9 cellular contexts compared by ENCODE assay signal in genomic region chr9:114155967-114156294, GRCh38. TPM values are rescaled to one million over a fixed set of nuclear protein-coding genes. Genes with fewer than 3 reads are reported as not detected.
DNase-seq lines count a peak whose midpoint lies in the region; ATAC-seq and TF ChIP-seq lines count a peak whose summit lies in the region.
"Had no signal": no experiment of that assay in that cellular context is flagged by ENCODE, and none has a peak within 500 bp of the region (broad histone marks: within the 10 kb centered on the region; RNA-seq: fewer than 3 reads in every experiment).

No MANE protein-coding gene starts in this region.

- H3K4me1 ChIP-seq in Caco-2 (peaks cover 11% of the 10 kb centered on the region), fibroblast of lung (ENCODE audit: control insufficient read depth, extremely low read depth, insufficient read depth, low read length) (peaks cover 11% of the 10 kb centered on the region), prostate gland (replicated peaks) (no peaks in the 10 kb centered on the region)

- H3K27me3 Mint-ChIP-seq in Caco-2 (ENCODE audit: insufficient read depth, unreplicated experiment), result no peaks in the 10 kb centered on the region
- peaks cover 30 to 52% of the 10 kb centered on the region in 2 donors for H3K27me3 Mint-ChIP-seq in T-cell

- H3K9ac ChIP-seq in fibroblast of lung (ENCODE audit: insufficient read depth, low read length), result no peak overlapping the region

- H3K36me3 ChIP-seq in Caco-2 (ENCODE audit: control insufficient read depth, insufficient read depth, low read length) (no peaks in the 10 kb centered on the region), fibroblast of lung (ENCODE audit: control insufficient read depth, insufficient read depth, low read length) (no peaks in the 10 kb centered on the region), prostate gland (no peaks in the 10 kb centered on the region)
- H3K36me3 ChIP-seq: neutrophil had no signal

- peak in 3 of 4 experiments; percentile 10 to 19 (median 11) for ATAC-seq in T-cell (replicated peaks in 1 of 4)
- ATAC-seq in GM18907 (IDR thresholded peaks at IDR 0.05; ENCODE audit: unreplicated experiment), result no peak

- H3K4me2 ChIP-seq in fibroblast of lung (ENCODE audit: extremely low read depth, insufficient read depth, low read length), result peak overlapping the region; percentile 88

- H3K4me3 Mint-ChIP-seq in Caco-2 (ENCODE audit: unreplicated experiment), result peak overlapping the region; percentile 78
- H3K4me3 Mint-ChIP-seq in T-cell, result peak overlapping the region in 2 of 3 donors; percentile 82 to 85

- no peaks in the 10 kb centered on the region for H3K79me2 ChIP-seq in fibroblast of lung (ENCODE audit: control insufficient read depth, insufficient read depth, low read length)

- H3K9me3 ChIP-seq in Caco-2 (no peaks in the 10 kb centered on the region), fibroblast of lung (ENCODE audit: control insufficient read depth, insufficient read depth, low read depth, low read length) (no peaks in the 10 kb centered on the region), prostate gland (no peaks in the 10 kb centered on the region)
- H3K9me3 ChIP-seq: neutrophil had no signal

- peaks cover 13% of the 10 kb centered on the region for H3K4me1 Mint-ChIP-seq in Caco-2 (ENCODE audit: low read depth, unreplicated experiment)
- peaks cover 18 to 25% (median 19%) of the 10 kb centered on the region in 3 donors for H3K4me1 Mint-ChIP-seq in T-cell

- no peaks in the 10 kb centered on the region for H4K20me1 ChIP-seq in fibroblast of lung (ENCODE audit: control insufficient read depth, extremely low read depth, insufficient read depth, low read length)

- H3K4me3 ChIP-seq in Caco-2 (ENCODE audit: low read depth, low read length) (peak overlapping the region; percentile 81), fibroblast of lung (replicated peaks in 1 of 4; ENCODE audit: control extremely low read depth in 1 of 4, insufficient read depth in 1 of 4, low read depth in 3 of 4, low read length in 4 of 4) (peak overlapping the region; percentile 45 to 70 (median 56)), prostate gland (peak overlapping the region; percentile 49 to 50)

- no peak overlapping the region for H2AFZ ChIP-seq in fibroblast of lung (ENCODE audit: low read length)

- no TSS peak for BruUV-seq in Caco-2 (replicated peaks; lab: Mats Ljungman, UMichigan)

- H3K27me3 ChIP-seq in Caco-2 (replicated peaks; ENCODE audit: control insufficient read depth, insufficient read depth, low read length) (no peaks in the 10 kb centered on the region), fibroblast of lung (ENCODE audit: control insufficient read depth, insufficient read depth, low read length) (peaks cover 10% of the 10 kb centered on the region), prostate gland (replicated peaks; ENCODE audit: insufficient read depth) (no peaks in the 10 kb centered on the region)

- POLR2A ChIA-PET in Caco-2 (lab: Charles Lee), result no interaction called here
- POLR2A ChIA-PET in T-cell (lab: Charles Lee), result no interaction called here
- POLR2A ChIA-PET in GM10248 (lab: Yijun Ruan, JAX), result no interaction called here

- H3K27ac Mint-ChIP-seq in Caco-2 (ENCODE audit: unreplicated experiment) (peak overlapping the region; percentile 82), T-cell (no peak overlapping the region)

- no peaks in the 10 kb centered on the region for H3K9me3 Mint-ChIP-seq in Caco-2 (ENCODE audit: unreplicated experiment)
- no peaks in the 10 kb centered on the region for H3K9me3 Mint-ChIP-seq in T-cell

- no peak for TF ChIP-seq POLR2A in prostate gland (IDR thresholded peaks at IDR 0.05)

- DNase-seq in Caco-2 (peak in 1 of 2 experiments; percentile 29), T-cell (no peak), fibroblast of lung (ENCODE audit: low read depth in 2 of 2) (no peak), prostate gland (ENCODE audit: low spot score) (no peak), OCI-M2 (lab: John Stamatoyannopoulos, UW; ENCODE audit: unreplicated experiment) (no peak), NCI-H2171 (lab: John Stamatoyannopoulos, UW) (no peak), GM10248 (ENCODE audit: extremely low spot score) (no peak)

- TF ChIP-seq CTCF in Caco-2 (IDR thresholded peaks at IDR 0.05; ENCODE audit: insufficient read depth in 1 of 2, low read depth in 1 of 2, low read length in 1 of 2, severe bottlenecking in 1 of 2, unreplicated experiment in 1 of 2) (no peak), fibroblast of lung (conservative IDR thresholded peaks at IDR 0.05 in 1 of 2, IDR thresholded peaks at IDR 0.05 in 1 of 2; ENCODE audit: low read depth in 1 of 2, low read length in 2 of 2) (no peak), prostate gland (IDR thresholded peaks at IDR 0.05) (no peak), GM10248 (IDR thresholded peaks at IDR 0.05; ENCODE audit: control extremely low read depth, extremely low read depth, low read depth, missing control alignments) (no peak)

- CTCF ChIA-PET in Caco-2 (lab: Charles Lee), result interaction anchor here (1.2 to 4.1 kb wide), 3 partner anchors 21 to 73 kb away, joined by 3 to 76 read pairs (median 4); no protein-coding TSS in a partner anchor
- CTCF ChIA-PET in T-cell (lab: Charles Lee), result interaction anchor here in 1 of 2 donors (0.7 to 0.8 kb wide), 2 partner anchors 135 to 1200 kb away, joined by 3 read pairs; no protein-coding TSS in a partner anchor
- CTCF ChIA-PET in GM10248 (lab: Yijun Ruan, JAX), result interaction anchor here (1.3 to 2.5 kb wide), 8 partner anchors 8 to 135 kb away, joined by 4 to 24 read pairs (median 5); no protein-coding TSS in a partner anchor

- peaks cover 12% of the 10 kb centered on the region for H3K36me3 Mint-ChIP-seq in Caco-2 (ENCODE audit: insufficient read depth, unreplicated experiment)
- no peaks in the 10 kb centered on the region for H3K36me3 Mint-ChIP-seq in T-cell

- 0% methylated on average over 14 of the region's 41 CpGs for WGBS in prostate gland

- intact Hi-C loops in Caco-2 (cut with micrococcal nuclease; ENCODE audit: unreplicated experiment), result loop anchor here (1.0 kb wide), 4 partner anchors 45 to 135 kb away; no protein-coding TSS in a partner anchor
- intact Hi-C loops in prostate gland (cut with DNase I), result loop anchor here (5.0 kb wide), 2 partner anchors 74 to 106 kb away; no protein-coding TSS in a partner anchor

- H3K27ac ChIP-seq in fibroblast of lung (ENCODE audit: insufficient read depth, low read length) (no peak overlapping the region), prostate gland (peak overlapping the region; percentile 67 to 71)
- H3K27ac ChIP-seq: neutrophil had no signal

RNA-seq across cellular contexts. Expression of gene COL27A1, which starts 0.6 kb away (rescaled TPM):
- 31.1 and 41.3 TPM in 2 replicates for total RNA-seq in Caco-2 (2022)
- 1 to 10 TPM in 2 of 5 donors, under 1 TPM in 3; 0.53 to 1.7 (median 0.95) TPM for total RNA-seq in T-cell
- 3.6 and 5.4 TPM in 2 replicates for total RNA-seq in fibroblast of lung
- 2.4 and 3.3 TPM in 2 replicates for polyA plus RNA-seq in fibroblast of lung
- polyA plus RNA-seq in fibroblast of lung (2012), result 2.1 and 3.7 TPM in 2 replicates
- 4.8 and 5.1 TPM in 2 replicates for polyA minus RNA-seq in fibroblast of lung (ENCODE audit: low replicate concordance)
- 10 to 100 TPM in 1 of 2 donors, 1 to 10 TPM in 1; 8.7 to 54.8 TPM for total RNA-seq in prostate gland

RNA-seq across cellular contexts. Expression of gene KIF12, which starts 56.8 kb away (rescaled TPM):
- total RNA-seq in Caco-2 (2022) (54.6 and 55.0 TPM in 2 replicates), T-cell (under 1 TPM in 1 of 5 donors, not detected in 4; 0.10 TPM), fibroblast of lung (not detected in 2 replicates), prostate gland (10 to 100 TPM in 1 of 2 donors, 1 to 10 TPM in 1; 8.4 to 21.5 TPM)
- not detected in 2 replicates for polyA plus RNA-seq in fibroblast of lung
- not detected in 2 replicates for polyA plus RNA-seq in fibroblast of lung (2012)
- polyA minus RNA-seq in fibroblast of lung (ENCODE audit: low replicate concordance), result not detected in 2 replicates
